23 cellular contexts compared by ENCODE assay signal in the genomic region with DNA sequence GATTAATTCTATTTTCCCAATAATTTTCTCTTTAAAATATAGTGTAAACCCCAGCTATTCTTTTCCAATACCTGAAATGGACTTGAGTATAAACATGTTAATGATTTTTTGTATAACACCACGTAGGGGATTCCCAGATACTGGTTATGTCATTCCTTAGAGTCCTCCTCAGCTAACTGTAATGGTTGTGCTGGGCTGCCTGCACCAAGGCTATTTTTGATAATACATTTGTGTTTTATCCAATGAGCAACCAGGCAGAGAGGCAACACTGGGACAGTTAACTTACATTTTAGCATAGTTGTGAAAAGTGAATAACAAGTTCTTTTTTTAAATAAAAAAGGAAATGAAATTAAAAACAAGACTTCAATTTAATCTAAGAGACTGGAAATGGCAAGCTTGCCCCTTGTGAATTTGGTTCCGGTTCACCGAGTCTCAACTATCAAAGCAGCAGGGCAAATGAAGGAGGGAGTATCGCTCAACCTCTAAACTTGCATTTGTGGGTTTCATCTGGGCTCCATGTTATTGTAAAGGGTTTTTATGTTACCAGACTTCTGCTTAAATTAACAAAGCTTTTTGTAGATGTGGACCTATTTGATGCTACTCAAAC.
"Had no signal": no experiment of that assay in that cellular context is flagged by ENCODE, and none has a peak within 500 bp of the region (broad histone marks: within the 10 kb centered on the region; RNA-seq: fewer than 3 reads in every experiment).

No MANE protein-coding gene starts in this region.

- H3K27ac ChIP-seq: cardiac muscle cell, transverse colon, uterus had no signal

- H3K36me3 ChIP-seq: cardiac muscle cell, transverse colon, uterus had no signal

- H3K27me3 Mint-ChIP-seq: activated CD8-positive, alpha-beta T cell treated with anti-CD3 and anti-CD28 coated beads for 36 hours; activated naive CD8-positive, alpha-beta T cell treated with anti-CD3 and anti-CD28 coated beads, Interleukin-2, amount 10 ng/mL, durations not matched to agents 7 days and 5 days had no signal

- H3K27ac Mint-ChIP-seq: activated CD8-positive, alpha-beta T cell treated with anti-CD3 and anti-CD28 coated beads for 36 hours; activated naive CD8-positive, alpha-beta T cell treated with anti-CD3 and anti-CD28 coated beads, Interleukin-2, amount 10 ng/mL, durations not matched to agents 7 days and 5 days; activated T-cell treated with anti-CD3 and anti-CD28 coated beads, Interleukin-2, amount 50 U/mL, for 24 hours; activated T-helper 2 cell treated with anti-CD3 and anti-CD28 coated beads, Interferon-gamma antibody, Interleukin-2, Interleukin-4, amounts not matched to agents 10 μg/mL and 5 μg/mL and 100 μg/mL, durations not matched to agents 14 hours and 24 hours and 36 hours had no signal

- H3K4me3 Mint-ChIP-seq: activated CD8-positive, alpha-beta T cell treated with anti-CD3 and anti-CD28 coated beads for 36 hours; activated naive CD8-positive, alpha-beta T cell treated with anti-CD3 and anti-CD28 coated beads, Interleukin-2, amount 10 ng/mL, durations not matched to agents 7 days and 5 days; activated T-cell treated with anti-CD3 and anti-CD28 coated beads, Interleukin-2, amount 50 U/mL, for 24 hours had no signal

- H3K27me3 ChIP-seq: cardiac muscle cell, transverse colon, uterus had no signal

- H3K4me3 ChIP-seq: cardiac muscle cell, lung, transverse colon, uterus had no signal

- H3K9me3 ChIP-seq: transverse colon, uterus had no signal

- ATAC-seq: activated CD8-positive, alpha-beta T cell treated with anti-CD3 and anti-CD28 coated beads for 36 hours; left colon; stimulated activated naive CD8-positive, alpha-beta T cell treated with anti-CD3 and anti-CD28 coated beads, Interleukin-15, Interleukin-2, amounts not matched to agents 100 U/mL and 50 U/mL, for 24 hours had no signal

- DNase-seq: activated CD4-positive, alpha-beta T cell treated with anti-CD3 and anti-CD28 coated beads for 48 hours; activated CD4-positive, CD25-positive, alpha-beta regulatory T cell; activated CD8-positive, alpha-beta T cell treated with anti-CD3 and anti-CD28 coated beads for 36 hours; activated naive CD4-positive, alpha-beta T cell treated with Interleukin-2 at 50 U/mL for 16 hours; activated naive CD8-positive, alpha-beta T cell treated with anti-CD3 and anti-CD28 coated beads, Interleukin-2, amount 10 ng/mL, durations not matched to agents 7 days and 5 days; activated T-cell treated with anti-CD3 and anti-CD28 coated beads, Interleukin-2, amount 50 U/mL, for 24 hours; amygdala; dermis blood vessel endothelial cell; effector memory CD4-positive, alpha-beta T cell; foreskin fibroblast; glutamatergic neuron; hippocampal formation; left colon; midbrain; occipital lobe; posterior cingulate gyrus; stimulated activated CD8-positive, alpha-beta memory T cell treated with anti-CD3 and anti-CD28 coated beads, Interleukin-4, amount 100 ng/mL, for 48 hours; stimulated activated naive CD8-positive, alpha-beta T cell treated with anti-CD3 and anti-CD28 coated beads, Interleukin-15, Interleukin-2, amounts not matched to agents 100 U/mL and 50 U/mL, for 24 hours; transverse colon; uterus had no signal

- H3K9me3 Mint-ChIP-seq: activated CD8-positive, alpha-beta T cell treated with anti-CD3 and anti-CD28 coated beads for 36 hours; activated naive CD8-positive, alpha-beta T cell treated with anti-CD3 and anti-CD28 coated beads, Interleukin-2, amount 10 ng/mL, durations not matched to agents 7 days and 5 days; activated T-cell treated with anti-CD3 and anti-CD28 coated beads, Interleukin-2, amount 50 U/mL, for 24 hours; activated T-helper 2 cell treated with anti-CD3 and anti-CD28 coated beads, Interferon-gamma antibody, Interleukin-2, Interleukin-4, amounts not matched to agents 10 μg/mL and 5 μg/mL and 100 μg/mL, durations not matched to agents 14 hours and 24 hours and 36 hours had no signal

- H3K4me1 ChIP-seq: transverse colon, uterus had no signal
